Comparison of ENCODE assay signal across 1 cellular context in genomic region chr19:35890113-35890650, GRCh38.
TF ChIP-seq lines count a peak whose summit lies in the region.

No MANE protein-coding gene starts in this region.

TF ChIP-seq in HCT116, 20 proteins besides CTCF, POLR2A, EP300 and RAD21:
- no peak for TF ChIP-seq TCF7L2 (IDR thresholded peaks at IDR 0.05; ENCODE audit: borderline replicate concordance, extremely low read depth, insufficient read depth, insufficient read length)
- no peak for TF ChIP-seq JUND (IDR thresholded peaks at IDR 0.05)
- TF ChIP-seq ELF1 (IDR thresholded peaks at IDR 0.05; ENCODE audit: borderline replicate concordance, low read depth): no peak
- no peak for TF ChIP-seq MAX (IDR thresholded peaks at IDR 0.05)
- TF ChIP-seq ZNF274 (IDR thresholded peaks at IDR 0.05; ENCODE audit: low read depth, low read length): no peak
- no peak for TF ChIP-seq FOSL1 (IDR thresholded peaks at IDR 0.05; ENCODE audit: low read depth)
- TF ChIP-seq EZH2phosphoT487 (IDR thresholded peaks at IDR 0.05; ENCODE audit: borderline replicate concordance): no peak
- no peak for TF ChIP-seq EGR1 (IDR thresholded peaks at IDR 0.05; ENCODE audit: low read depth)
